ENCODE assay signal across 8 cellular contexts in genomic region chr7:42931834-42932651, GRCh38. TPM values are rescaled to one million over a fixed set of nuclear protein-coding genes. Genes with fewer than 3 reads are reported as not detected.
DNase-seq lines count a peak whose midpoint lies in the region; ATAC-seq, FAIRE-seq and TF ChIP-seq lines count a peak whose summit lies in the region.

Gene MRPL32, plus strand, starts transcription at chr7:42932376. Its CDS starts 11 bp downstream, at chr7:42932387.
Gene PSMA2, minus strand, starts transcription at chr7:42932174. Its CDS starts 16 bp downstream, at chr7:42932158.

- ATAC-seq in GM21367 (IDR thresholded peaks at IDR 0.05; ENCODE audit: unreplicated experiment), result peak; percentile 99
- ATAC-seq in memory B cell (ENCODE audit: low read depth), result peak; percentile 98

- no peak within 1 kb of the TSS for H2AK5ac ChIP-seq in H1 (ENCODE audit: low read depth, low read length)

- peaks cover 6 to 8% of the 10 kb centered on the region in 2 experiments for H4K20me1 ChIP-seq in H1 (replicated peaks in 1 of 2; ENCODE audit: control insufficient read depth in 1 of 2, insufficient read depth in 2 of 2, low read length in 2 of 2)

- peak within 1 kb of the TSS; percentile 93 for H3K4me3 Mint-ChIP-seq in memory B cell

- WGBS in H1 (ENCODE audit: extremely low coverage in 1 of 2, insufficient coverage in 1 of 2, insufficient read length in 1 of 2, insufficient replicate concordance in 2 of 2, low coverage in 1 of 2, low lambda C conversion rate in 2 of 2, missing lambda C conversion rate in 1 of 2), 2 experiments, result 1% methylated on average over 56 of the region's 56 CpGs; no CpG with 5 or more reads in 1 of the 2 experiments

- H3K23me2 ChIP-seq in H1 (ENCODE audit: low read depth, low read length), result peaks cover 9% of the 10 kb centered on the region; the same call in 1 of the 2 replicates

- H3K79me1 ChIP-seq in H1 (ENCODE audit: low read depth, low read length), result no peaks in the 10 kb centered on the region

- no peak within 1 kb of the TSS for H2BK20ac ChIP-seq in H1 (ENCODE audit: low read length)

- no peaks in the 10 kb centered on the region for H3K9me3 Mint-ChIP-seq in memory B cell

- H3K4me1 ChIP-seq in H1 (replicated peaks in 1 of 4; ENCODE audit: control insufficient read depth in 3 of 4, insufficient read depth in 4 of 4, low read length in 3 of 4), result peaks cover 0 to 4% (median 0%) of the 10 kb centered on the region in 4 experiments; a peak in 2 of 7 replicates

- H2BK120ac ChIP-seq in H1 (replicated peaks; ENCODE audit: low read depth, low read length), result no peak within 1 kb of the TSS

- peaks cover 33 to 77% of the 10 kb centered on the region in 2 experiments for H3K79me2 ChIP-seq in H1 (ENCODE audit: control insufficient read depth in 1 of 2, insufficient read depth in 2 of 2, low read length in 2 of 2)

- H2BK15ac ChIP-seq in H1 (ENCODE audit: low read length), result no peak within 1 kb of the TSS

- CTCF ChIA-PET in H1 (lab: Charles Lee; ENCODE audit: partially characterized antibody), result interaction anchor here (0.5 to 3.5 kb wide), 15 partner anchors 9 to 989 kb away, joined by 3 to 9 read pairs (median 3); no protein-coding TSS in a partner anchor

- no peaks in the 10 kb centered on the region for H3K9me3 ChIP-seq in H1 (ENCODE audit: insufficient read depth in 2 of 2, low read depth in 1 of 2, low read length in 1 of 2)

- H3K4me2 ChIP-seq in H1 (ENCODE audit: insufficient read depth in 1 of 2, low read depth in 2 of 2, low read length in 2 of 2), result peak within 1 kb of the TSS; percentile 82 to 87

- peak within 1 kb of the TSS; percentile 98; the same call in 1 of the 2 replicates for H4K8ac ChIP-seq in H1 (ENCODE audit: extremely low read depth, insufficient read depth, low read length)

- H3K4ac ChIP-seq in H1 (replicated peaks; ENCODE audit: insufficient read length, low read depth, low read length), result peak within 1 kb of the TSS; percentile 9

- H3K4me1 Mint-ChIP-seq in memory B cell, result peaks cover 26% of the 10 kb centered on the region

- peak within 1 kb of the TSS; percentile 89 for H3K27ac ChIP-seq in H1 (ENCODE audit: low read depth, low read length)

- peak within 1 kb of the TSS; percentile 89; the same call in 1 of the 2 replicates for H3K18ac ChIP-seq in H1 (ENCODE audit: extremely low read depth, low read length)

- peak within 1 kb of the TSS; percentile 95 for H4K5ac ChIP-seq in H1 (ENCODE audit: insufficient read length, low read depth, low read length)

- no peak for TF ChIP-seq RAD21 in H1 (IDR thresholded peaks at IDR 0.05 in 1 of 2, conservative IDR thresholded peaks at IDR 0.05 in 1 of 2; ENCODE audit: low read depth in 2 of 2, low read length in 2 of 2)

- H2BK5ac ChIP-seq in H1 (ENCODE audit: low read depth, low read length), result peak within 1 kb of the TSS; percentile 90

- peak within 1 kb of the TSS; percentile 29; the same call in 1 of the 2 replicates for H2BK12ac ChIP-seq in H1 (ENCODE audit: low read depth, low read length)

- peak within 1 kb of the TSS; percentile 89 for H3K56ac ChIP-seq in H1 (replicated peaks; ENCODE audit: insufficient read length, low read depth, low read length)

- no peak for TF ChIP-seq EP300 in H1 (IDR thresholded peaks at IDR 0.05; ENCODE audit: borderline replicate concordance in 1 of 2, low read depth in 2 of 2, low read length in 2 of 2)

- H2AFZ ChIP-seq in H1 (ENCODE audit: low read length), result peak within 1 kb of the TSS; percentile 24

- peaks cover 6% of the 10 kb centered on the region for H3K36me3 Mint-ChIP-seq in memory B cell

- TF ChIP-seq CTCF in H1 (IDR thresholded peaks at IDR 0.05; ENCODE audit: control extremely low read depth in 1 of 3, insufficient read depth in 1 of 3, low read depth in 1 of 3, low read length in 3 of 3), result no peak

- FAIRE-seq in HTR-8/SVneo (lab: Jason Lieb, UNC), result peak; percentile 88
- peak; percentile 98 for FAIRE-seq in H1 (lab: Jason Lieb, UNC)

- H4K91ac ChIP-seq in H1 (replicated peaks; ENCODE audit: insufficient read length, low read length), result peak within 1 kb of the TSS; percentile 93

- H3K27me3 Mint-ChIP-seq in memory B cell, result no peaks in the 10 kb centered on the region

- no peaks in the 10 kb centered on the region for H3K27me3 ChIP-seq in H1 (replicated peaks in 1 of 4; ENCODE audit: control insufficient read depth in 3 of 4, extremely low read depth in 1 of 4, insufficient read depth in 3 of 4, low read length in 3 of 4)

- peak; percentile 82 to 84 for TF ChIP-seq POLR2A in H1 (IDR thresholded peaks at IDR 0.05; ENCODE audit: control extremely low read depth in 1 of 2, low read depth in 2 of 2, low read length in 2 of 2)

- no peak within 1 kb of the TSS for H3K23ac ChIP-seq in H1 (ENCODE audit: insufficient read length)

- H3K4me3 ChIP-seq in H1 (ENCODE audit: extremely low read depth in 1 of 4, insufficient read depth in 2 of 4, low read depth in 3 of 4, low read length in 4 of 4), result peak within 1 kb of the TSS; percentile 83 to 98 (median 94)

- peak; percentile 100 for DNase-seq in COLO829 (ENCODE audit: low spot score)
- DNase-seq in HTR-8/SVneo (ENCODE audit: insufficient read length, low spot score), result peak; percentile 97
- DNase-seq in NOMO-1 treated with dmso at 0.1 percent for 144 hours (lab: John Stamatoyannopoulos, UW; ENCODE audit: unreplicated experiment), result peak; percentile 98
- peak; percentile 58 to 81 (median 73) for DNase-seq in activated CD8-positive, alpha-beta memory T cell treated with anti-CD3 and anti-CD28 coated beads for 48 hours (ENCODE audit: low read depth in 2 of 3, low spot score in 2 of 3)
- peak; percentile 88 to 90 for DNase-seq in H1 (ENCODE audit: low read depth in 1 of 2, low spot score in 2 of 2)
- peak; percentile 79 to 92 for DNase-seq in memory B cell (ENCODE audit: low spot score in 2 of 2)
- DNase-seq in stimulated activated CD8-positive, alpha-beta memory T cell treated with anti-CD3 and anti-CD28 coated beads, Interleukin-12 subunit alpha, Interleukin-12 subunit beta, amount 100 ng/mL, for 24 hours (ENCODE audit: extremely low read depth), result peak; percentile 88

- H3K9ac ChIP-seq in H1 (replicated peaks in 1 of 4; ENCODE audit: extremely low read depth in 1 of 4, low read depth in 3 of 4, low read length in 3 of 4), result peak within 1 kb of the TSS; percentile 93 to 99 (median 95)

- H3K27ac Mint-ChIP-seq in memory B cell, result peak within 1 kb of the TSS; percentile 95

- H3K14ac ChIP-seq in H1 (ENCODE audit: insufficient read length), result no peak within 1 kb of the TSS

- H3K36me3 ChIP-seq in H1 (ENCODE audit: control insufficient read depth in 2 of 4, insufficient read depth in 4 of 4, low read length in 3 of 4), result peaks cover 5 to 27% (median 18%) of the 10 kb centered on the region in 4 experiments

- POLR2A ChIA-PET in H1 (lab: Charles Lee; ENCODE audit: partially characterized antibody), result interaction anchor here (0.6 to 13.6 kb wide), 21 partner anchors 9 to 708 kb away, joined by 3 to 112 read pairs (median 4); partner anchors contain the start of gene C7orf25

TF ChIP-seq in H1, 55 proteins besides CTCF, POLR2A, EP300 and RAD21 (continues in another document):
- TF ChIP-seq SIRT6 (IDR thresholded peaks at IDR 0.05; ENCODE audit: low read length) (no peak), SP1 (IDR thresholded peaks at IDR 0.05; ENCODE audit: low read depth, low read length) (peak; percentile 60; the same call in 1 of the 2 replicates), ATF3 (IDR thresholded peaks at IDR 0.05; ENCODE audit: insufficient read depth, low read depth, low read length) (no peak), SRF (IDR thresholded peaks at IDR 0.05; ENCODE audit: low read depth, low read length) (no peak), GTF2F1 (IDR thresholded peaks at IDR 0.05; ENCODE audit: borderline replicate concordance, low read depth, low read length) (0 out of 2 replicates have a peak, but pooled peaks have one; percentile 14), BRCA1 (IDR thresholded peaks at IDR 0.05; ENCODE audit: low read depth, low read length) (no peak), TEAD4 (IDR thresholded peaks at IDR 0.05; ENCODE audit: low read depth, low read length) (no peak), SIN3A (conservative IDR thresholded peaks at IDR 0.05 in 1 of 2, IDR thresholded peaks at IDR 0.05 in 1 of 2; ENCODE audit: low read depth in 1 of 2, low read length in 2 of 2) (peak; percentile 25 to 91; a peak in 2 of 4 replicates), E2F6 (IDR thresholded peaks at IDR 0.05) (peak; percentile 57; the same call in 1 of the 2 replicates), CBX8 (IDR thresholded peaks at IDR 0.05; ENCODE audit: borderline replicate concordance, low read depth, low read length) (no peak), TAF7 (optimal IDR thresholded peaks at IDR 0.05; ENCODE audit: borderline replicate concordance, low read depth, low read length) (peak; percentile 88)

RNA-seq across cellular contexts. Expression of gene MRPL32, which starts in this region (rescaled TPM):
- total RNA-seq in H1 (2021; fragmentation: NEBNext Ultra II Directional; extraction: Animal tissue kit (Norgen Biotek cat#: 25700)), result 94.0 and 97.2 TPM in 2 replicates
- polyA plus RNA-seq in H1 (2011; rRNA removed), result 40.2 and 50.9 TPM in 2 replicates
- polyA plus RNA-seq in H1 (2011; cell fraction: cytosol; rRNA removed), result 72.1 TPM
- polyA plus RNA-seq in H1 (2011; cell fraction: nucleus; rRNA removed), result 45.0 TPM
- polyA plus RNA-seq in H1 (2012, experiment 1 of 2), result 60.3 to 89.0 TPM (median 69.3 TPM) in 4 replicates
- polyA plus RNA-seq in H1 (2012, experiment 2 of 2), result 42.6 TPM
- 123 TPM for polyA plus RNA-seq in H1 (2013, experiment 1 of 2)
- 137 TPM for polyA plus RNA-seq in H1 (2013, experiment 2 of 2)
- 21.0 and 35.4 TPM in 2 replicates for polyA minus RNA-seq in H1 (2011; rRNA and poly(A)+ RNA removed)
- polyA minus RNA-seq in H1 (2011; cell fraction: cytosol; rRNA and poly(A)+ RNA removed), result 29.7 TPM
- 20.6 TPM for polyA minus RNA-seq in H1 (2011; cell fraction: nucleus; rRNA and poly(A)+ RNA removed)

RNA-seq across cellular contexts. Expression of gene PSMA2, which starts in this region (rescaled TPM):
- total RNA-seq in H1 (2021; fragmentation: NEBNext Ultra II Directional; extraction: Animal tissue kit (Norgen Biotek cat#: 25700)), result 243 and 259 TPM in 2 replicates
- 92.8 and 211 TPM in 2 replicates for polyA plus RNA-seq in H1 (2011; rRNA removed)
- 229 TPM for polyA plus RNA-seq in H1 (2011; cell fraction: cytosol; rRNA removed)
- 27.7 TPM for polyA plus RNA-seq in H1 (2011; cell fraction: nucleus; rRNA removed)
- polyA plus RNA-seq in H1 (2012, experiment 1 of 2), result 210 to 360 TPM (median 228 TPM) in 4 replicates
- polyA plus RNA-seq in H1 (2012, experiment 2 of 2), result 126 TPM
- 330 TPM for polyA plus RNA-seq in H1 (2013, experiment 1 of 2)
- 334 TPM for polyA plus RNA-seq in H1 (2013, experiment 2 of 2)
- 41.6 and 68.9 TPM in 2 replicates for polyA minus RNA-seq in H1 (2011; rRNA and poly(A)+ RNA removed)
- polyA minus RNA-seq in H1 (2011; cell fraction: cytosol; rRNA and poly(A)+ RNA removed), result 62.6 TPM
- polyA minus RNA-seq in H1 (2011; cell fraction: nucleus; rRNA and poly(A)+ RNA removed), result 31.2 TPM

Comparison
In these comparisons a context has a peak if more than half of its experiments do, and no peak if none do; other contexts are left out.
1. Peak in every context shown above with its lines: DNase-seq, ATAC-seq, H3K4me3 ChIP-seq and H3K27ac ChIP-seq.